Comparison of ENCODE assay signal across 15 cellular contexts in the genomic region with DNA sequence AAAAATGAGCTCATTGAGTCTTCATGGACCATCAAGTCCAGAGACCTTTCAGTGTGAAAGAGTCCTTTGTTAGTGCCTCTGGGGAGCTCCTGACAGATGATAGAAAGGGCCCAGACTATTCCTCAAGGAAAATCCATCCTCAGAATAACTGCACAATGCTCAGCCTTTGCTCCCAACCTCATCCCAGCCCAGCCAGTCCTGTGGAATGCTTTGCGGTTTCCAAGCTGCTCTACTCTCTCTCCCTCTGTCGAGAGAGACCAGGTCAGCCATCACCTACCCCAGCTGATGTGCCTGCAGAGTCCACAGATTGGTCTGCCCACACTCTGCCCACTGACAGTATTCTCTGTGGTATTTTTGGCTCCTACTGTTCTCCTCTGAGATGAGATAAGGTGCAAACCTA.
DNase-seq lines count a peak whose midpoint lies in the region; ATAC-seq and TF ChIP-seq lines count a peak whose summit lies in the region.
"Had no signal": no experiment of that assay in that cellular context is flagged by ENCODE, and none has a peak within 500 bp of the region (broad histone marks: within the 10 kb centered on the region; RNA-seq: fewer than 3 reads in every experiment).

No MANE protein-coding gene starts in this region.

- no peak overlapping the region for H3K9ac ChIP-seq in neural cell (ENCODE audit: low read length)

- no peak for TF ChIP-seq CTCF in neural cell (IDR thresholded peaks at IDR 0.05; ENCODE audit: poor library complexity, severe bottlenecking)

- H2AFZ ChIP-seq in neural cell (ENCODE audit: low read depth, low read length) = no peak overlapping the region

- H3K27me3 ChIP-seq in neural cell (ENCODE audit: insufficient read depth, low read depth, low read length) = no peaks in the 10 kb centered on the region

- no peaks in the 10 kb centered on the region for H3K79me2 ChIP-seq in neural cell (replicated peaks; ENCODE audit: insufficient read depth, low read length)

- no peak overlapping the region for H3K4me2 ChIP-seq in neural cell (ENCODE audit: low read length)
- H3K4me2 ChIP-seq: A549 had no signal

- no peak for TF ChIP-seq RAD21 in neural cell (conservative IDR thresholded peaks at IDR 0.05)

- DNase-seq in AG08395 (ENCODE audit: low spot score) (peak; percentile 6), ELR (ENCODE audit: low read depth) (peak; percentile 39), SW480 (ENCODE audit: low spot score) (peak; percentile 18), NCI-H2081 (lab: John Stamatoyannopoulos, UW) (no peak), NCI-H1092 (lab: John Stamatoyannopoulos, UW) (no peak)
- DNase-seq: CD4-positive, alpha-beta T cell; DMS79 treated with DMSO at 0.1 percent for 48 hours; NCI-H1436; NCI-H510A; NCI-H82; SHP77 treated with DMSO at 0.1 percent for 48 hours had no signal

- H3K27ac ChIP-seq in neural cell (ENCODE audit: low read length) = peak overlapping the region; percentile 70
- H3K27ac ChIP-seq: A549 had no signal

- no peaks in the 10 kb centered on the region for H3K36me3 ChIP-seq in neural cell (ENCODE audit: insufficient read depth, low read length)

- no peaks in the 10 kb centered on the region for H3K9me3 ChIP-seq in neural cell (ENCODE audit: low read length)
- H3K9me3 ChIP-seq: A549 had no signal

- H4K20me1 ChIP-seq in neural cell (ENCODE audit: insufficient read depth) = no peaks in the 10 kb centered on the region

- no peak for ATAC-seq in HG02678 (IDR thresholded peaks at IDR 0.05; ENCODE audit: unreplicated experiment)
- no peak for ATAC-seq in HG03159 (IDR thresholded peaks at IDR 0.05; ENCODE audit: unreplicated experiment)
- ATAC-seq: A549 had no signal

- TF ChIP-seq EP300 in neural cell (conservative IDR thresholded peaks at IDR 0.05; ENCODE audit: poor library complexity, severe bottlenecking) = no peak

- H3K4me3 ChIP-seq in neural cell (ENCODE audit: low read length) = no peak overlapping the region
- H3K4me3 ChIP-seq: A549 had no signal

- H3F3A ChIP-seq in neural cell (ENCODE audit: insufficient read depth, low read length, poor library complexity, severe bottlenecking) = no peaks in the 10 kb centered on the region

- no peaks in the 10 kb centered on the region for H3K9me2 ChIP-seq in neural cell (ENCODE audit: insufficient read depth, low read length)

TF ChIP-seq in neural cell, 6 proteins besides CTCF, POLR2A, EP300 and RAD21:
- TF ChIP-seq POLR2AphosphoS5 (IDR thresholded peaks at IDR 0.05) (peak; percentile 28), SMC3 (conservative IDR thresholded peaks at IDR 0.05; ENCODE audit: poor library complexity) (no peak)
- TF ChIP-seq, protein P1, sequence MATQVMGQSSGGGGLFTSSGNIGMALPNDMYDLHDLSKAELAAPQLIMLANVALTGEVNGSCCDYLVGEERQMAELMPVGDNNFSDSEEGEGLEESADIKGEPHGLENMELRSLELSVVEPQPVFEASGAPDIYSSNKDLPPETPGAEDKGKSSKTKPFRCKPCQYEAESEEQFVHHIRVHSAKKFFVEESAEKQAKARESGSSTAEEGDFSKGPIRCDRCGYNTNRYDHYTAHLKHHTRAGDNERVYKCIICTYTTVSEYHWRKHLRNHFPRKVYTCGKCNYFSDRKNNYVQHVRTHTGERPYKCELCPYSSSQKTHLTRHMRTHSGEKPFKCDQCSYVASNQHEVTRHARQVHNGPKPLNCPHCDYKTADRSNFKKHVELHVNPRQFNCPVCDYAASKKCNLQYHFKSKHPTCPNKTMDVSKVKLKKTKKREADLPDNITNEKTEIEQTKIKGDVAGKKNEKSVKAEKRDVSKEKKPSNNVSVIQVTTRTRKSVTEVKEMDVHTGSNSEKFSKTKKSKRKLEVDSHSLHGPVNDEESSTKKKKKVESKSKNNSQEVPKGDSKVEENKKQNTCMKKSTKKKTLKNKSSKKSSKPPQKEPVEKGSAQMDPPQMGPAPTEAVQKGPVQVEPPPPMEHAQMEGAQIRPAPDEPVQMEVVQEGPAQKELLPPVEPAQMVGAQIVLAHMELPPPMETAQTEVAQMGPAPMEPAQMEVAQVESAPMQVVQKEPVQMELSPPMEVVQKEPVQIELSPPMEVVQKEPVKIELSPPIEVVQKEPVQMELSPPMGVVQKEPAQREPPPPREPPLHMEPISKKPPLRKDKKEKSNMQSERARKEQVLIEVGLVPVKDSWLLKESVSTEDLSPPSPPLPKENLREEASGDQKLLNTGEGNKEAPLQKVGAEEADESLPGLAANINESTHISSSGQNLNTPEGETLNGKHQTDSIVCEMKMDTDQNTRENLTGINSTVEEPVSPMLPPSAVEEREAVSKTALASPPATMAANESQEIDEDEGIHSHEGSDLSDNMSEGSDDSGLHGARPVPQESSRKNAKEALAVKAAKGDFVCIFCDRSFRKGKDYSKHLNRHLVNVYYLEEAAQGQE (IDR thresholded peaks at IDR 0.05; ENCODE audit: borderline replicate concordance) = peak; percentile 96

Comparison
In these comparisons a context has a peak if more than half of its experiments do, and no peak if none do; other contexts are left out.
1. DNase-seq: peak in AG08395 (single experiment), ELR (single experiment) and SW480 (single experiment); none in NCI-H2081 (0 of 2) and NCI-H1092 (single experiment).